In genomic region chr10:49762566-49762877, GRCh38 we compare ENCODE assay signal across 1 cellular context.
TF ChIP-seq lines count a peak whose summit lies in the region.

No MANE protein-coding gene starts in this region.

TF ChIP-seq in HepG2, 621 proteins besides CTCF, POLR2A, EP300 and RAD21 (continued from another document):
- TF ChIP-seq, protein P1, sequence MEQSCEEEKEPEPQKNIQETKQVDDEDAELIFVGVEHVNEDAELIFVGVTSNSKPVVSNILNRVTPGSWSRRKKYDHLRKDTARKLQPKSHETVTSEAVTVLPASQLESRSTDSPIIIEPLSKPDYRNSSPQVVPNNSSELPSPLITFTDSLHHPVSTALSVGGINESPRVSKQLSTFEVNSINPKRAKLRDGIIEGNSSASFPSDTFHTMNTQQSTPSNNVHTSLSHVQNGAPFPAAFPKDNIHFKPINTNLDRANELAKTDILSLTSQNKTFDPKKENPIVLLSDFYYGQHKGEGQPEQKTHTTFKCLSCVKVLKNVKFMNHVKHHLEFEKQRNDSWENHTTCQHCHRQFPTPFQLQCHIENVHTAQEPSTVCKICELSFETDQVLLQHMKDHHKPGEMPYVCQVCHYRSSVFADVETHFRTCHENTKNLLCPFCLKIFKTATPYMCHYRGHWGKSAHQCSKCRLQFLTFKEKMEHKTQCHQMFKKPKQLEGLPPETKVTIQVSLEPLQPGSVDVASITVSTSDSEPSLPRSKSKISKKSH (CRISPR knock-in tag; IDR thresholded peaks at IDR 0.05; ENCODE audit: borderline replicate concordance) = no peak
- TF ChIP-seq REL (CRISPR knock-in tag; conservative IDR thresholded peaks at IDR 0.05) = peak; percentile 4; the same call in 1 of the 2 replicates
- TF ChIP-seq ATRX (CRISPR knock-in tag; IDR thresholded peaks at IDR 0.05; ENCODE audit: borderline replicate concordance) = no peak
- no peak for TF ChIP-seq THRA (CRISPR knock-in tag; IDR thresholded peaks at IDR 0.05; ENCODE audit: borderline replicate concordance)
- TF ChIP-seq ZNF460 (CRISPR knock-in tag; IDR thresholded peaks at IDR 0.05; ENCODE audit: borderline replicate concordance) = no peak
- no peak for TF ChIP-seq NONO (IDR thresholded peaks at IDR 0.05)
- no peak for TF ChIP-seq NONO (CRISPR knock-in tag; conservative IDR thresholded peaks at IDR 0.05)
- TF ChIP-seq, protein P2, sequence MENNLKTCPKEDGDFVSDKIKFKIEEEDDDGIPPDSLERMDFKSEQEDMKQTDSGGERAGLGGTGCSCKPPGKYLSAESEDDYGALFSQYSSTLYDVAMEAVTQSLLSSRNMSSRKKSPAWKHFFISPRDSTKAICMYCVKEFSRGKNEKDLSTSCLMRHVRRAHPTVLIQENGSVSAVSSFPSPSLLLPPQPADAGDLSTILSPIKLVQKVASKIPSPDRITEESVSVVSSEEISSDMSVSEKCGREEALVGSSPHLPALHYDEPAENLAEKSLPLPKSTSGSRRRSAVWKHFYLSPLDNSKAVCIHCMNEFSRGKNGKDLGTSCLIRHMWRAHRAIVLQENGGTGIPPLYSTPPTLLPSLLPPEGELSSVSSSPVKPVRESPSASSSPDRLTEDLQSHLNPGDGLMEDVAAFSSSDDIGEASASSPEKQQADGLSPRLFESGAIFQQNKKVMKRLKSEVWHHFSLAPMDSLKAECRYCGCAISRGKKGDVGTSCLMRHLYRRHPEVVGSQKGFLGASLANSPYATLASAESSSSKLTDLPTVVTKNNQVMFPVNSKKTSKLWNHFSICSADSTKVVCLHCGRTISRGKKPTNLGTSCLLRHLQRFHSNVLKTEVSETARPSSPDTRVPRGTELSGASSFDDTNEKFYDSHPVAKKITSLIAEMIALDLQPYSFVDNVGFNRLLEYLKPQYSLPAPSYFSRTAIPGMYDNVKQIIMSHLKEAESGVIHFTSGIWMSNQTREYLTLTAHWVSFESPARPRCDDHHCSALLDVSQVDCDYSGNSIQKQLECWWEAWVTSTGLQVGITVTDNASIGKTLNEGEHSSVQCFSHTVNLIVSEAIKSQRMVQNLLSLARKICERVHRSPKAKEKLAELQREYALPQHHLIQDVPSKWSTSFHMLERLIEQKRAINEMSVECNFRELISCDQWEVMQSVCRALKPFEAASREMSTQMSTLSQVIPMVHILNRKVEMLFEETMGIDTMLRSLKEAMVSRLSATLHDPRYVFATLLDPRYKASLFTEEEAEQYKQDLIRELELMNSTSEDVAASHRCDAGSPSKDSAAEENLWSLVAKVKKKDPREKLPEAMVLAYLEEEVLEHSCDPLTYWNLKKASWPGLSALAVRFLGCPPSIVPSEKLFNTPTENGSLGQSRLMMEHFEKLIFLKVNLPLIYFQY (CRISPR knock-in tag; IDR thresholded peaks at IDR 0.05; ENCODE audit: borderline replicate concordance) = no peak
- TF ChIP-seq SYNCRIP (IDR thresholded peaks at IDR 0.05; ENCODE audit: insufficient read depth, low read depth, low read length) = no peak
- no peak for TF ChIP-seq HNRNPH1 (optimal IDR thresholded peaks at IDR 0.05; ENCODE audit: low read depth, low read length)
- no peak for TF ChIP-seq SRSF4 (IDR thresholded peaks at IDR 0.05; ENCODE audit: low read depth, low read length, poor library complexity, severe bottlenecking)
- TF ChIP-seq ZKSCAN1 (IDR thresholded peaks at IDR 0.05; ENCODE audit: low read length) = no peak
- TF ChIP-seq ZNF644 (CRISPR knock-in tag; IDR thresholded peaks at IDR 0.05; ENCODE audit: low read depth) = no peak
- no peak for TF ChIP-seq MTF2 (CRISPR knock-in tag; IDR thresholded peaks at IDR 0.05; ENCODE audit: borderline replicate concordance)
- no peak for TF ChIP-seq ZNF775 (CRISPR knock-in tag; IDR thresholded peaks at IDR 0.05; ENCODE audit: borderline replicate concordance)
- TF ChIP-seq TRAFD1 (CRISPR knock-in tag; IDR thresholded peaks at IDR 0.05; ENCODE audit: borderline replicate concordance) = no peak
- no peak for TF ChIP-seq ZNF337 (CRISPR knock-in tag; IDR thresholded peaks at IDR 0.05; ENCODE audit: borderline replicate concordance, low read depth)
- TF ChIP-seq NFATC3 (CRISPR knock-in tag; IDR thresholded peaks at IDR 0.05) = no peak
- TF ChIP-seq, protein P3, sequence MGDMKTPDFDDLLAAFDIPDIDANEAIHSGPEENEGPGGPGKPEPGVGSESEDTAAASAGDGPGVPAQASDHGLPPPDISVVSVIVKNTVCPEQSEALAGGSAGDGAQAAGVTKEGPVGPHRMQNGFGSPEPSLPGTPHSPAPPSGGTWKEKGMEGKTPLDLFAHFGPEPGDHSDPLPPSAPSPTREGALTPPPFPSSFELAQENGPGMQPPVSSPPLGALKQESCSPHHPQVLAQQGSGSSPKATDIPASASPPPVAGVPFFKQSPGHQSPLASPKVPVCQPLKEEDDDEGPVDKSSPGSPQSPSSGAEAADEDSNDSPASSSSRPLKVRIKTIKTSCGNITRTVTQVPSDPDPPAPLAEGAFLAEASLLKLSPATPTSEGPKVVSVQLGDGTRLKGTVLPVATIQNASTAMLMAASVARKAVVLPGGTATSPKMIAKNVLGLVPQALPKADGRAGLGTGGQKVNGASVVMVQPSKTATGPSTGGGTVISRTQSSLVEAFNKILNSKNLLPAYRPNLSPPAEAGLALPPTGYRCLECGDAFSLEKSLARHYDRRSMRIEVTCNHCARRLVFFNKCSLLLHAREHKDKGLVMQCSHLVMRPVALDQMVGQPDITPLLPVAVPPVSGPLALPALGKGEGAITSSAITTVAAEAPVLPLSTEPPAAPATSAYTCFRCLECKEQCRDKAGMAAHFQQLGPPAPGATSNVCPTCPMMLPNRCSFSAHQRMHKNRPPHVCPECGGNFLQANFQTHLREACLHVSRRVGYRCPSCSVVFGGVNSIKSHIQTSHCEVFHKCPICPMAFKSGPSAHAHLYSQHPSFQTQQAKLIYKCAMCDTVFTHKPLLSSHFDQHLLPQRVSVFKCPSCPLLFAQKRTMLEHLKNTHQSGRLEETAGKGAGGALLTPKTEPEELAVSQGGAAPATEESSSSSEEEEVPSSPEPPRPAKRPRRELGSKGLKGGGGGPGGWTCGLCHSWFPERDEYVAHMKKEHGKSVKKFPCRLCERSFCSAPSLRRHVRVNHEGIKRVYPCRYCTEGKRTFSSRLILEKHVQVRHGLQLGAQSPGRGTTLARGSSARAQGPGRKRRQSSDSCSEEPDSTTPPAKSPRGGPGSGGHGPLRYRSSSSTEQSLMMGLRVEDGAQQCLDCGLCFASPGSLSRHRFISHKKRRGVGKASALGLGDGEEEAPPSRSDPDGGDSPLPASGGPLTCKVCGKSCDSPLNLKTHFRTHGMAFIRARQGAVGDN (CRISPR knock-in tag; IDR thresholded peaks at IDR 0.05) = no peak
- TF ChIP-seq MTF1 (CRISPR knock-in tag; IDR thresholded peaks at IDR 0.05) = no peak
- no peak for TF ChIP-seq CBFB (CRISPR knock-in tag; IDR thresholded peaks at IDR 0.05)
- no peak for TF ChIP-seq KDM4B (CRISPR knock-in tag; IDR thresholded peaks at IDR 0.05)
- TF ChIP-seq ERF (CRISPR knock-in tag; IDR thresholded peaks at IDR 0.05) = no peak
- no peak for TF ChIP-seq KLF11 (CRISPR knock-in tag; IDR thresholded peaks at IDR 0.05)
- no peak for TF ChIP-seq ZNF619 (CRISPR knock-in tag; IDR thresholded peaks at IDR 0.05)
- TF ChIP-seq ZNF333 (CRISPR knock-in tag; IDR thresholded peaks at IDR 0.05; ENCODE audit: borderline replicate concordance) = no peak
- TF ChIP-seq HMG20B (CRISPR knock-in tag; conservative IDR thresholded peaks at IDR 0.05) = no peak
- TF ChIP-seq ZNF710 (CRISPR knock-in tag; IDR thresholded peaks at IDR 0.05; ENCODE audit: borderline replicate concordance) = no peak
- TF ChIP-seq ETV5 (CRISPR knock-in tag; IDR thresholded peaks at IDR 0.05; ENCODE audit: borderline replicate concordance) = no peak
- no peak for TF ChIP-seq NCOA5 (CRISPR knock-in tag; IDR thresholded peaks at IDR 0.05)
- TF ChIP-seq ZNF136 (CRISPR knock-in tag; IDR thresholded peaks at IDR 0.05; ENCODE audit: low read depth) = no peak
- TF ChIP-seq NFIB (CRISPR knock-in tag; IDR thresholded peaks at IDR 0.05; ENCODE audit: borderline replicate concordance) = no peak
- no peak for TF ChIP-seq ZC3H4 (CRISPR knock-in tag; IDR thresholded peaks at IDR 0.05; ENCODE audit: borderline replicate concordance)
- TF ChIP-seq JUNB (CRISPR knock-in tag; IDR thresholded peaks at IDR 0.05; ENCODE audit: borderline replicate concordance) = 0 out of 2 replicates have a peak, but pooled peaks have one; percentile 5
